Comparison of ENCODE assay signal across 1 cellular context in the genomic region with DNA sequence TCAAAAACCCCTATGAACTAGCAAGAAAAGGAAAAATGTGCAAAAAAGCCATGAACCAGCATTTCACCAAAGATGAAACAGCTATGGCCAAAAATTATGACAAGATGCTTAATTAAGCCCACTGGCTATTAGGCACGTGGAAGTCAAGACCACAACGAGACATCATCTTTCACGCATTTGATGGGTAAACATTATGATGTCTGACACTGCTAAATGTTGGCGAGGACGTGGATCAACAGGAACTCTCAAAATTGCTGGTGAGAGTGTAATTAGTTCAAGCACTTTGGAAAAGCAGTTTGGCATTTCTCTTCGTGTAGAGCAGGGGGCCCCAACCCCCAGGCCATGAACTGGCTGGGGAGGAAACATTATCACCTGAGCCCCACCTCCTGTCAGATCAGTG.
TF ChIP-seq lines count a peak whose summit lies in the region.

No MANE protein-coding gene starts in this region.

TF ChIP-seq in IMR-90, 13 proteins besides CTCF, POLR2A, EP300 and RAD21:
- TF ChIP-seq RFX5 (IDR thresholded peaks at IDR 0.05; ENCODE audit: low read depth, low read length): no peak
TF ChIP-seq in IMR-90: peak in this region for 0.
